In the genomic region with DNA sequence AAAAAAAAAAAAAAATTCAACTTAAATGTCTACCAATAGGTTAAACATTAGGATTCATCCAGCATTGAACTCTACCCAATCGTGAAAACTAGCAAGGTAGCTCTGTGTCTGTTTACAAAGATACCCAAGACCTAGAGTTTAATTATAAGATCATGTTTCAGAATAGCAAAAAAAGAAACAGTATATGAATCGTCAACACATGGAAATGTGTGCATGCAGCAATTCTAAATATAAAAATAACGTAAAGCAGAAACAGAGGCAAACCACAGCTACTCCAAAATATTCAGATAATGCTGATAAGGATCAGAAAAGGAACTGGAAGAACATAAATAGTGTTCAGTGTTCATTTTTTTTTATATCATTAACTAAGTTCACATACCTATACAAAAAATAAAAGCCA, we compare ENCODE assay signal across 17 cellular contexts.
"Had no signal": no experiment of that assay in that cellular context is flagged by ENCODE, and none has a peak within 500 bp of the region (broad histone marks: within the 10 kb centered on the region; RNA-seq: fewer than 3 reads in every experiment).

No MANE protein-coding gene starts in this region.

- H3K9me3 Mint-ChIP-seq: type B pancreatic cell had no signal

- ATAC-seq: esophagus mucosa; heart right ventricle; stimulated activated naive CD8-positive, alpha-beta T cell treated with anti-CD3 and anti-CD28 coated beads, Interleukin-15, Interleukin-2, amounts not matched to agents 100 U/mL and 50 U/mL, for 24 hours had no signal

- H3K27ac ChIP-seq: gastrocnemius medialis, heart right ventricle, neutrophil, right atrium auricular region, suprapubic skin had no signal

- H3K27me3 ChIP-seq: gastrocnemius medialis, heart right ventricle, right atrium auricular region, suprapubic skin, thyroid gland had no signal

- DNase-seq: effector memory CD4-positive, alpha-beta T cell; gastrocnemius medialis; heart right ventricle; hypothalamus; kidney glomerular epithelial cell; mesendoderm; naive B cell; posterior cingulate gyrus; small intestine; stimulated activated CD4-positive, alpha-beta T cell treated with anti-CD3 and anti-CD28 coated beads, Interleukin-2, amount 100 ng/mL, for 48 hours; stimulated activated naive CD8-positive, alpha-beta T cell treated with anti-CD3 and anti-CD28 coated beads, Interleukin-15, Interleukin-2, amounts not matched to agents 100 U/mL and 50 U/mL, for 24 hours; thyroid gland had no signal

- H3K4me3 ChIP-seq: gastrocnemius medialis, heart right ventricle, right atrium auricular region, suprapubic skin, thyroid gland had no signal

- H3K4me3 Mint-ChIP-seq: naive B cell, type B pancreatic cell had no signal

- H3K36me3 ChIP-seq: gastrocnemius medialis, neutrophil, right atrium auricular region, suprapubic skin had no signal

- H3K36me3 Mint-ChIP-seq: naive B cell, type B pancreatic cell had no signal

- H3K4me1 Mint-ChIP-seq: naive B cell had no signal

- H3K9me3 ChIP-seq: gastrocnemius medialis, heart right ventricle, neutrophil, right atrium auricular region, suprapubic skin, thyroid gland had no signal

- H3K27me3 Mint-ChIP-seq: type B pancreatic cell had no signal

- H3K27ac Mint-ChIP-seq: naive B cell had no signal
